Comparison of ENCODE assay signal across 8 cellular contexts in the genomic region with DNA sequence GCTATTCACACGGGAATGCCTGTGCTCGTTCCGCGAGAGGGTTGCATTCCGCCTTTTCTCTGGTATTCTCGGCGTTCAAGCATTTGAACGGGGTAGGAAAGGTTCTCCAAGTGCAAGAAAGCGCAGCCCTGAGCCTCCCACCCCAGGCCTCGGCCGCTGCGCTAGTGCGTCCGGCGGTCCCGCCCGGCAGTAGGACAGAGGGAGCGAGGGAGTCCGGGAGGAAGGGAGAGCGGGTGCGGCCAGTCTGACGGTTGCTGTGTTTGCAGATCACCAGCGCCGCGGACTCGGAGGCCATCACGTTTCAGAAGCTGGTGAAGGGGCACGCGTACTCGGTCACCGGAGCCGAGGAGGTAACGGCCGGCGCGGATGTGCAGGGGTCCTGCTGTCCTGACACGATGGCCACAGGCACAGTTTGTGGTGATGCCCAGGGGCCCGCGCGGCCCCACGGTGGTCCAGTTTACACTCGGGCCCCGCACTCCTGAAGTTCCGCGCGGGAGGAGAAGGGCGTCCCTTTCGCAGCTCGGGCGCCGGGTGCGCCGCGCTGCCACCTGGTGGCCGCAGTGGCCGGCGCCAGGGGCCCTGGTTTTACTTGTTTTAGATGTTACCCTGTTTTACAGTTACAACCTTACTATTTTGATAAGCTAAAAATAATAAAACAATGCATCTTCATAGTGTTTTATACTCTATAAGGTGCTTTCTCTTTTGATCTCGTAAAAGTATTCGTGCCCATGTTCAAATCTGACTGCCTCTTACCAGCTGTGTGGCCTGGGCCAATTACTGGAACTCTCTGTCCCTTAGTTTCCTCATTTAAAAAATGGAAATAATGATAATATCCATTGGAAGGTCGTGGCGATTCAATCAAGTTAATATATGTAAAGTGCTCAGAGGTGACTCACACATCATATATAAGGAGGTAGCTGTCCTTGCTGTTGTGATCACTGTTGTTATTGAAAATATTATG. TPM values are rescaled to one million over a fixed set of nuclear protein-coding genes. Genes with fewer than 3 reads are reported as not detected.
DNase-seq lines count a peak whose midpoint lies in the region; TF ChIP-seq lines count a peak whose summit lies in the region.

No MANE protein-coding gene starts in this region.

- no peaks in the 10 kb centered on the region for H3K9me3 ChIP-seq in HAP-1

- no peaks in the 10 kb centered on the region for H3K27me3 ChIP-seq in HAP-1 (ENCODE audit: low read depth)

- H3K36me3 ChIP-seq in HAP-1 (replicated peaks), result peaks cover 55% of the 10 kb centered on the region

- DNase-seq in Daoy (ENCODE audit: low read depth) (peak; percentile 60), HAP-1 (ENCODE audit: low spot score in 2 of 2) (peak; percentile 14 to 66), NCI-H460 (ENCODE audit: extremely low read depth, low read depth) (peak; percentile 49), activated T-cell treated with anti-CD3 and anti-CD28 coated beads for 4 hours (peak; percentile 62), erythroblast (lab: John Stamatoyannopoulos, UW) (peak; percentile 78 to 85), mucosa of gallbladder (ENCODE audit: low spot score) (peak; percentile 59), NCI-H1092 (lab: John Stamatoyannopoulos, UW) (no peak)
- peak; percentile 46 for DNase-seq in stimulated activated CD8-positive, alpha-beta memory T cell treated with anti-CD3 and anti-CD28 coated beads, Interleukin-4, amount 100 ng/mL, for 24 hours (ENCODE audit: low read depth)

- in situ Hi-C loops in HAP-1 (cut with MboI; ENCODE audit: low sequenced_read_pairs), result no loop called here

- no peaks in the 10 kb centered on the region for H3K4me1 ChIP-seq in HAP-1

- TF ChIP-seq POLR2A in erythroblast (IDR thresholded peaks at IDR 0.05; ENCODE audit: low read length), result peak; percentile 19

- no peak overlapping the region for H3K4me3 ChIP-seq in HAP-1

RNA-seq across cellular contexts. Expression of a gene that starts 36.7 kb away (rescaled TPM):
- 186 and 189 TPM in 2 replicates for total RNA-seq in Daoy (2014; rRNA removed; shearing (Covaris generic))
- 244 and 256 TPM in 2 replicates for total RNA-seq in NCI-H460 (2014; rRNA removed; shearing (Covaris generic))
- 192 and 215 TPM in 2 replicates for polyA plus RNA-seq in NCI-H460 (2014; cell fraction: nucleus; rRNA removed)
- total RNA-seq in mucosa of gallbladder, result 431 TPM
